In genomic region chr7:98324782-98325181, GRCh38 we compare ENCODE assay signal across 17 cellular contexts. TPM values are rescaled to one million over a fixed set of nuclear protein-coding genes. Genes with fewer than 3 reads are reported as not detected.
DNase-seq lines count a peak whose midpoint lies in the region; ATAC-seq and TF ChIP-seq lines count a peak whose summit lies in the region.
"Had no signal": no experiment of that assay in that cellular context is flagged by ENCODE, and none has a peak within 500 bp of the region (broad histone marks: within the 10 kb centered on the region; RNA-seq: fewer than 3 reads in every experiment).

No MANE protein-coding gene starts in this region.

- H3K9me2 ChIP-seq in GM23338 (ENCODE audit: insufficient read depth) = no peaks in the 10 kb centered on the region

- H3K79me2 ChIP-seq in GM23338 (replicated peaks; ENCODE audit: insufficient read depth) = peaks cover 73% of the 10 kb centered on the region

- peaks cover 1% of the 10 kb centered on the region for H3K27me3 Mint-ChIP-seq in GM23338 (ENCODE audit: insufficient read depth, low read depth, poor library complexity)

- no peaks in the 10 kb centered on the region for H3K9me3 Mint-ChIP-seq in GM23338
- H3K9me3 Mint-ChIP-seq: CD4-positive, alpha-beta T cell; CD8-positive, alpha-beta T cell had no signal

- H3K4me2 ChIP-seq in GM23338 = no peak overlapping the region
- H3K4me2 ChIP-seq: A549; BLaER1 treated with 17β-estradiol and CSF1 and Interleukin-3, amounts not matched to agents 10 nM and 100 nM had no signal

- H3K27me3 ChIP-seq in GM23338 (ENCODE audit: insufficient read depth) (no peaks in the 10 kb centered on the region), upper lobe of right lung (no peaks in the 10 kb centered on the region)
- H3K27me3 ChIP-seq: BLaER1 treated with 17β-estradiol and CSF1 and Interleukin-3, amounts not matched to agents 10 nM and 100 nM had no signal

- H3K36me3 ChIP-seq in GM23338 (ENCODE audit: insufficient read depth) (no peaks in the 10 kb centered on the region), upper lobe of right lung (no peaks in the 10 kb centered on the region)
- H3K36me3 ChIP-seq: BLaER1 treated with 17β-estradiol and CSF1 and Interleukin-3, amounts not matched to agents 10 nM and 100 nM had no signal

- no peak overlapping the region for H2AFZ ChIP-seq in GM23338

- ATAC-seq in GM23338 = no peak
- ATAC-seq in upper lobe of right lung = no peak
- ATAC-seq in GM18511 (IDR thresholded peaks at IDR 0.05; ENCODE audit: unreplicated experiment) = no peak
- ATAC-seq: A549; CD8-positive, alpha-beta T cell had no signal

- H3K4me1 Mint-ChIP-seq in GM23338 = peaks cover 38% of the 10 kb centered on the region

- no peak overlapping the region for H3K4me3 Mint-ChIP-seq in GM23338
- H3K4me3 Mint-ChIP-seq: B cell; CD4-positive, alpha-beta T cell; CD8-positive, alpha-beta T cell had no signal

- DNase-seq in GM23338 (ENCODE audit: low spot score) (no peak), head of caudate nucleus (peak in 29 of 42 donors; percentile 7 to 80 (median 49)), upper lobe of right lung (peak; percentile 17)
- DNase-seq in stimulated activated CD4-positive, alpha-beta T cell treated with anti-CD3 and anti-CD28 coated beads, Interleukin-4, amount 100 ng/mL, for 24 hours = no peak
- DNase-seq: AML-193; Caco-2; Calu3; CD4-positive, alpha-beta T cell; CD8-positive, alpha-beta T cell; DMS79 treated with DMSO at 0.1 percent for 48 hours; GF-D8 had no signal

- H4K20me1 ChIP-seq in GM23338 (replicated peaks; ENCODE audit: insufficient read depth) = peaks cover 15% of the 10 kb centered on the region
- H4K20me1 ChIP-seq: BLaER1 treated with 17β-estradiol and CSF1 and Interleukin-3, amounts not matched to agents 10 nM and 100 nM had no signal

- H3K27ac Mint-ChIP-seq in GM23338 = no peak overlapping the region
- H3K27ac Mint-ChIP-seq: B cell; CD4-positive, alpha-beta T cell; CD8-positive, alpha-beta T cell had no signal

- peaks cover 19% of the 10 kb centered on the region for H3K4me1 ChIP-seq in GM23338 (ENCODE audit: insufficient read depth)
- H3K4me1 ChIP-seq in upper lobe of right lung = no peaks in the 10 kb centered on the region
- H3K4me1 ChIP-seq: A549 had no signal

- intact Hi-C loops in head of caudate nucleus (cut with DNase I) (no loop called here), upper lobe of right lung (cut with DNase I) (no loop called here)

- no peaks in the 10 kb centered on the region for H3F3A ChIP-seq in GM23338 (replicated peaks; ENCODE audit: low read depth)

- 0 out of 2 replicates have a peak overlapping the region, but pooled peaks have one; percentile 21 for H3K27ac ChIP-seq in GM23338 (ENCODE audit: low read depth)
- no peak overlapping the region for H3K27ac ChIP-seq in upper lobe of right lung
- H3K27ac ChIP-seq: 22Rv1; A549; BLaER1 treated with 17β-estradiol and CSF1 and Interleukin-3, amounts not matched to agents 10 nM and 100 nM; C4-2B had no signal

- TF ChIP-seq CTCF in GM23338 (conservative IDR thresholded peaks at IDR 0.05; ENCODE audit: low read depth in 2 of 2) (no peak), upper lobe of right lung (IDR thresholded peaks at IDR 0.05) (no peak)

- H3K36me3 Mint-ChIP-seq in GM23338 (ENCODE audit: low read depth) = peaks cover 3% of the 10 kb centered on the region; the same call in 2 of the 3 replicates
- H3K36me3 Mint-ChIP-seq: CD8-positive, alpha-beta T cell had no signal

- H3K9me3 ChIP-seq in upper lobe of right lung = no peaks in the 10 kb centered on the region
- H3K9me3 ChIP-seq: A549; BLaER1 treated with 17β-estradiol and CSF1 and Interleukin-3, amounts not matched to agents 10 nM and 100 nM; Caco-2 had no signal

- H3K4me3 ChIP-seq in GM23338 (no peak overlapping the region), upper lobe of right lung (no peak overlapping the region)
- H3K4me3 ChIP-seq: A549; BLaER1 treated with 17β-estradiol and CSF1 and Interleukin-3, amounts not matched to agents 10 nM and 100 nM had no signal

TF ChIP-seq in GM23338, 12 proteins besides CTCF, POLR2A, EP300 and RAD21 (continues in another document):
- TF ChIP-seq, protein P1, sequence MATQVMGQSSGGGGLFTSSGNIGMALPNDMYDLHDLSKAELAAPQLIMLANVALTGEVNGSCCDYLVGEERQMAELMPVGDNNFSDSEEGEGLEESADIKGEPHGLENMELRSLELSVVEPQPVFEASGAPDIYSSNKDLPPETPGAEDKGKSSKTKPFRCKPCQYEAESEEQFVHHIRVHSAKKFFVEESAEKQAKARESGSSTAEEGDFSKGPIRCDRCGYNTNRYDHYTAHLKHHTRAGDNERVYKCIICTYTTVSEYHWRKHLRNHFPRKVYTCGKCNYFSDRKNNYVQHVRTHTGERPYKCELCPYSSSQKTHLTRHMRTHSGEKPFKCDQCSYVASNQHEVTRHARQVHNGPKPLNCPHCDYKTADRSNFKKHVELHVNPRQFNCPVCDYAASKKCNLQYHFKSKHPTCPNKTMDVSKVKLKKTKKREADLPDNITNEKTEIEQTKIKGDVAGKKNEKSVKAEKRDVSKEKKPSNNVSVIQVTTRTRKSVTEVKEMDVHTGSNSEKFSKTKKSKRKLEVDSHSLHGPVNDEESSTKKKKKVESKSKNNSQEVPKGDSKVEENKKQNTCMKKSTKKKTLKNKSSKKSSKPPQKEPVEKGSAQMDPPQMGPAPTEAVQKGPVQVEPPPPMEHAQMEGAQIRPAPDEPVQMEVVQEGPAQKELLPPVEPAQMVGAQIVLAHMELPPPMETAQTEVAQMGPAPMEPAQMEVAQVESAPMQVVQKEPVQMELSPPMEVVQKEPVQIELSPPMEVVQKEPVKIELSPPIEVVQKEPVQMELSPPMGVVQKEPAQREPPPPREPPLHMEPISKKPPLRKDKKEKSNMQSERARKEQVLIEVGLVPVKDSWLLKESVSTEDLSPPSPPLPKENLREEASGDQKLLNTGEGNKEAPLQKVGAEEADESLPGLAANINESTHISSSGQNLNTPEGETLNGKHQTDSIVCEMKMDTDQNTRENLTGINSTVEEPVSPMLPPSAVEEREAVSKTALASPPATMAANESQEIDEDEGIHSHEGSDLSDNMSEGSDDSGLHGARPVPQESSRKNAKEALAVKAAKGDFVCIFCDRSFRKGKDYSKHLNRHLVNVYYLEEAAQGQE (IDR thresholded peaks at IDR 0.05; ENCODE audit: unreplicated experiment) = no peak
- TF ChIP-seq ZNF331 (CRISPR knock-in tag; IDR thresholded peaks at IDR 0.05; ENCODE audit: low read depth) = no peak
- TF ChIP-seq STAT1 (IDR thresholded peaks at IDR 0.05; ENCODE audit: unreplicated experiment) = no peak
- TF ChIP-seq POLR2AphosphoS5 (IDR thresholded peaks at IDR 0.05; ENCODE audit: low read depth) = no peak

RNA-seq across cellular contexts. Expression of gene BRI3, which starts 43.3 kb away (rescaled TPM):
- total RNA-seq in GM23338 (2014; rRNA removed; shearing (Covaris generic)) = 21.7 and 25.2 TPM in 2 replicates
- polyA plus RNA-seq in GM23338 (2016; fragmentation: Nextera tagmentation; extraction: Ambion mirVana) = 66.1 and 141 TPM in 2 replicates
- total RNA-seq in upper lobe of right lung = 530 TPM

Comparison
In these comparisons a context has a peak if more than half of its experiments do, and no peak if none do; other contexts are left out.
1. DNase-seq: peak in head of caudate nucleus (29 of 42) and upper lobe of right lung (single experiment); none in GM23338 (single experiment) and stimulated activated CD4-positive, alpha-beta T cell treated with anti-CD3 and anti-CD28 coated beads, Interleukin-4, amount 100 ng/mL, for 24 hours (single experiment).
2. RNA of gene BRI3, which starts 43.3 kb away (total RNA-seq): 530 TPM in upper lobe of right lung (single experiment); 21.7 to 25.2 TPM in GM23338; every median in the first group is over 10 times any median in the second.